ENCODE assay signal across 25 cellular contexts in genomic region chr7:139666501-139666900, GRCh38.
"Had no signal": no experiment of that assay in that cellular context is flagged by ENCODE, and none has a peak within 500 bp of the region (broad histone marks: within the 10 kb centered on the region; RNA-seq: fewer than 3 reads in every experiment).

No MANE protein-coding gene starts in this region.

- DNase-seq: activated B cell treated with CpG ODN at 0.5 μM for 24 hours; activated CD4-positive, alpha-beta T cell treated with anti-CD3 and anti-CD28 coated beads for 1 hour; activated CD4-positive, alpha-beta T cell treated with anti-CD3 and anti-CD28 coated beads, Interleukin-2, amount 10 ng/mL, durations not matched to agents 24 days and 14 days; activated CD4-positive, alpha-beta T cell treated with anti-CD3 and anti-CD28 coated beads, Interleukin-2, amount 50 U/mL, for 48 hours; activated CD8-positive, alpha-beta memory T cell treated with anti-CD3 and anti-CD28 coated beads, Interleukin-2, amount 10 ng/mL, durations not matched to agents 7 days and 5 days; activated effector memory CD4-positive, alpha-beta T cell treated with Interleukin-2 at 50 U/mL for 16 hours; activated naive CD4-positive, alpha-beta T cell; activated T-cell treated with anti-CD3 and anti-CD28 coated beads, Interleukin-2, amount 50 U/mL, for 24 hours; body of pancreas; NCI-H1092 treated with DMSO at 0.1 percent for 48 hours; NCI-H1417 treated with DMSO at 0.1 percent for 48 hours; NCI-H2029; NCI-H2107; NCI-H2171 treated with DMSO at 0.1 percent for 48 hours; NCI-H226; NCI-H526; NCI-H774; PC-3; SHP77 treated with DMSO at 0.1 percent for 48 hours; T-helper 17 cell; T-helper 9 cell had no signal

- H3K9me3 ChIP-seq: ascending aorta, body of pancreas had no signal

- H3K27ac ChIP-seq: ascending aorta, body of pancreas, KMS-11 had no signal

- H3K4me1 ChIP-seq: ascending aorta had no signal

- ATAC-seq: activated CD8-positive, alpha-beta memory T cell treated with anti-CD3 and anti-CD28 coated beads, Interleukin-2, amount 10 ng/mL, durations not matched to agents 7 days and 5 days; body of pancreas; PC-3; T-helper 17 cell had no signal

- H3K27me3 ChIP-seq: ascending aorta, body of pancreas had no signal

- H3K4me2 ChIP-seq: KMS-11 had no signal

- FAIRE-seq: bronchial epithelial cell, TTC549 had no signal

- H3K9ac ChIP-seq: KMS-11 had no signal

- H3K4me3 ChIP-seq: ascending aorta, body of pancreas had no signal

- H3K36me3 ChIP-seq: ascending aorta had no signal
